ENCODE assay signal across 8 cellular contexts in the genomic region with DNA sequence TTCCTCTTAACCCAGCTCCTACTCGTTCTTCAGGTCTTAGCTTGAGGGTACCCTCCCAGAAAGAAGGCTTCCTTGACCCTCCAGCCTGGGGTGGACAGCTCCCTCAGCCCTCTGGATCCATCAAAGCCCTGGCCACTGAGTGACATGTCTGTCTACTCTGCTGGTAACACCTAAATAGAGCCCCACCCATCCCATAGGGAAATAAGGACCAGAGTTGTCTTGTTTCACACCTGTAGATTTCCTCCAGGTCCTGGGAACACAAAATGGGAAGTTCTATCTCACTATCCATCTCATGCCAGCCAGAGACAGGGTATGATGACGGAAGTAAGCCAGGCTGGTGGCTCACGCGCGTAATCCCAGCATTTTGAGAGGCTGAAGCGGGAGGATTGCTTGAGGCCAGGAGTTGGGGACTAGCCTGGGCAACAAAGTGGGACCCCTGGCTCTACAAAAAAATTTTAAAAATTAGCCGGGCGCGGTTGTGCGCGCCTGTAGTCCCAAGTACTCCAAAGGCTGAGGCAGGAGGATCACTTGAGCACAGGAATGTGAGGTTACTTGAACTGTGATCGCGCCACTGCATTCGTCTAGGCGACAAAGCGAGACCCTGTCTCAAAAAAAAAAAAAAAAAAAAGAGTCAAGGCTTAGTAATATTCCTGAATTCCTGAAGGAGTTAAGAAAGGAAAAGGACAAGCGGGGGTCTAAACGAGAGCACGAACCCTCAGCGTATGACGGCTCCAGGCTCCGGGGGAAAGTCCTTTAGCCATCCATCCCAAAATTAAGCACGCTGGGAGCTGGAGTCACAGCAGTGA. TPM values are rescaled to one million over a fixed set of nuclear protein-coding genes. Genes with fewer than 3 reads are reported as not detected.
A peak's percentile ranks its signal among the peaks of the same experiment; 100 is the strongest.
DNase-seq lines count a peak whose midpoint lies in the region; ATAC-seq and TF ChIP-seq lines count a peak whose summit lies in the region.

No MANE protein-coding gene starts in this region.

- DNase-seq in upper lobe of left lung (no peak), mucosa of gallbladder (ENCODE audit: low spot score) (no peak)

- H3K4me3 ChIP-seq in DOHH2 (ENCODE audit: low read length) (peak overlapping the region; percentile 97), OCI-LY3 (ENCODE audit: low read length) (peak overlapping the region; percentile 92), mesodermal cell (ENCODE audit: extremely low read depth, insufficient read depth, low read length, poor library complexity, severe bottlenecking) (peak overlapping the region; percentile 72), upper lobe of left lung (peak overlapping the region; percentile 68 to 86 (median 70))

- peaks cover 21% of the 10 kb centered on the region for H3F3A ChIP-seq in DOHH2 (ENCODE audit: control insufficient read depth, insufficient read depth)

- H3K36me3 ChIP-seq in DOHH2 (ENCODE audit: control insufficient read depth, low read length) (peaks cover 61% of the 10 kb centered on the region), OCI-LY3 (replicated peaks; ENCODE audit: low read depth, low read length) (peaks cover 43% of the 10 kb centered on the region), mesodermal cell (ENCODE audit: control insufficient read depth, insufficient read depth, low read length) (peaks cover 61% of the 10 kb centered on the region), upper lobe of left lung (peaks cover 22 to 58% (median 36%) of the 10 kb centered on the region in 4 donors)

- H3K4me1 ChIP-seq in DOHH2 (ENCODE audit: control insufficient read depth, low read length): peaks cover 41% of the 10 kb centered on the region
- H3K4me1 ChIP-seq in OCI-LY3 (ENCODE audit: low read length): peaks cover 28% of the 10 kb centered on the region
- H3K4me1 ChIP-seq in mesodermal cell (ENCODE audit: control insufficient read depth, insufficient read depth, low read length, poor library complexity, severe bottlenecking): peaks cover 12% of the 10 kb centered on the region
- H3K4me1 ChIP-seq in upper lobe of left lung: peaks cover 41 to 59% (median 46%) of the 10 kb centered on the region in 4 donors

- no peak for TF ChIP-seq POLR2A in upper lobe of left lung (IDR thresholded peaks at IDR 0.05)

- ATAC-seq in upper lobe of left lung (ENCODE audit: low FRiP score in 2 of 2) (peak; percentile 43 to 48), HG03139 (IDR thresholded peaks at IDR 0.05; ENCODE audit: unreplicated experiment) (no peak), HG02610 (IDR thresholded peaks at IDR 0.05; ENCODE audit: unreplicated experiment) (no peak)

- peak overlapping the region; percentile 90 for H2AFZ ChIP-seq in OCI-LY3 (ENCODE audit: low read depth, low read length)

- H4K20me1 ChIP-seq in DOHH2 (ENCODE audit: control insufficient read depth, insufficient read depth, low read depth, low read length) (no peaks in the 10 kb centered on the region), OCI-LY3 (ENCODE audit: insufficient read depth, low read length) (no peaks in the 10 kb centered on the region)

- no peaks in the 10 kb centered on the region for H3K9me3 ChIP-seq in DOHH2 (ENCODE audit: control insufficient read depth, insufficient read depth, low read length)
- no peaks in the 10 kb centered on the region for H3K9me3 ChIP-seq in OCI-LY3 (ENCODE audit: insufficient read depth, low read length)
- H3K9me3 ChIP-seq in mesodermal cell (ENCODE audit: control insufficient read depth, low read length): no peaks in the 10 kb centered on the region
- peaks cover 0 to 4% (median 0%) of the 10 kb centered on the region in 4 donors for H3K9me3 ChIP-seq in upper lobe of left lung

- WGBS in mesodermal cell (ENCODE audit: insufficient coverage in 2 of 2), 2 experiments: 47 to 51% methylated on average over 14 to 23 of the region's 23 CpGs
- 9 to 10% methylated on average over 23 of the region's 23 CpGs for WGBS in upper lobe of left lung, 2 donors

- H3K27ac ChIP-seq in DOHH2 (ENCODE audit: low read depth, low read length): peak overlapping the region; percentile 63
- H3K27ac ChIP-seq in OCI-LY3 (ENCODE audit: low read length): peak overlapping the region; percentile 84
- H3K27ac ChIP-seq in cingulate gyrus (ENCODE audit: low read depth, low read length): peak overlapping the region; percentile 93
- H3K27ac ChIP-seq in mesodermal cell (ENCODE audit: low read depth, low read length, severe bottlenecking): peak overlapping the region; percentile 94
- peak overlapping the region; percentile 93 to 98 (median 97) for H3K27ac ChIP-seq in upper lobe of left lung

- H3K9me2 ChIP-seq in DOHH2 (replicated peaks; ENCODE audit: control insufficient read depth, low read length): no peaks in the 10 kb centered on the region

- H3K4me2 ChIP-seq in DOHH2 (ENCODE audit: low read length): peak overlapping the region; percentile 97
- H3K4me2 ChIP-seq in OCI-LY3 (ENCODE audit: low read length): peak overlapping the region; percentile 90

- H3K79me2 ChIP-seq in DOHH2 (ENCODE audit: control insufficient read depth, low read length): peaks cover 51% of the 10 kb centered on the region
- peaks cover 31% of the 10 kb centered on the region for H3K79me2 ChIP-seq in OCI-LY3 (ENCODE audit: low read length)

- no peak for TF ChIP-seq EP300 in upper lobe of left lung (IDR thresholded peaks at IDR 0.05)

- H3K27me3 ChIP-seq in DOHH2 (ENCODE audit: control insufficient read depth, low read length) (no peaks in the 10 kb centered on the region), OCI-LY3 (ENCODE audit: low read depth, low read length) (no peaks in the 10 kb centered on the region), upper lobe of left lung (no peaks in the 10 kb centered on the region)

- H3K9ac ChIP-seq in OCI-LY3 (ENCODE audit: low read length): peak overlapping the region; percentile 84

- no peak for TF ChIP-seq CTCF in DOHH2 (IDR thresholded peaks at IDR 0.05; ENCODE audit: low read depth, low read length, poor library complexity, severe bottlenecking)
- TF ChIP-seq CTCF in OCI-LY3 (IDR thresholded peaks at IDR 0.05; ENCODE audit: low read depth, low read length): no peak
- TF ChIP-seq CTCF in upper lobe of left lung (IDR thresholded peaks at IDR 0.05): no peak

RNA-seq across cellular contexts. Expression of gene CCDC97, which starts 0.5 kb away (rescaled TPM):
- 14.6 TPM for polyA plus RNA-seq in mesodermal cell (2013, experiment 1 of 2)
- polyA plus RNA-seq in mesodermal cell (2013, experiment 2 of 2): 13.1 TPM
- total RNA-seq in upper lobe of left lung (10 to 100 TPM; 22.0 to 36.7 (median 27.0) TPM), mucosa of gallbladder (26.2 TPM)

RNA-seq across cellular contexts. Expression of gene TGFB1, which starts 44.3 kb away (rescaled TPM):
- polyA plus RNA-seq in mesodermal cell (2013, experiment 1 of 2): 344 TPM
- 264 TPM for polyA plus RNA-seq in mesodermal cell (2013, experiment 2 of 2)
- 100 to 1,000 TPM in 2 of 6 donors, 10 to 100 TPM in 4; 28.5 to 138 (median 76.8) TPM for total RNA-seq in upper lobe of left lung
- 47.1 TPM for total RNA-seq in mucosa of gallbladder

RNA-seq across cellular contexts. Expression of gene HNRNPUL1, which starts 45.3 kb away (rescaled TPM):
- polyA plus RNA-seq in mesodermal cell (2013, experiment 1 of 2): 214 TPM
- polyA plus RNA-seq in mesodermal cell (2013, experiment 2 of 2): 198 TPM
- 100 to 1,000 TPM; 152 to 351 (median 211) TPM for total RNA-seq in upper lobe of left lung
- total RNA-seq in mucosa of gallbladder: 161 TPM

RNA-seq across cellular contexts. Expression of gene B9D2, which starts 54.5 kb away (rescaled TPM):
- 5.7 TPM for polyA plus RNA-seq in mesodermal cell (2013, experiment 1 of 2)
- 6.2 TPM for polyA plus RNA-seq in mesodermal cell (2013, experiment 2 of 2)
- total RNA-seq in upper lobe of left lung (10 to 100 TPM in 3 of 6 donors, 1 to 10 TPM in 2, not detected in 1; 7.0 to 17.2 (median 10.3) TPM), mucosa of gallbladder (12.8 TPM)

Comparison
In these comparisons a context has a peak if more than half of its experiments do, and no peak if none do; other contexts are left out.
1. ATAC-seq: peak in upper lobe of left lung (2 of 2); none in HG03139 (single experiment) and HG02610 (single experiment).
2. Peak in every context shown above with its lines, with median percentiles within 50 percentile points of each other: H3K27ac ChIP-seq and H3K4me3 ChIP-seq.